Comparison of ENCODE assay signal across 2 cellular contexts in the genomic region with DNA sequence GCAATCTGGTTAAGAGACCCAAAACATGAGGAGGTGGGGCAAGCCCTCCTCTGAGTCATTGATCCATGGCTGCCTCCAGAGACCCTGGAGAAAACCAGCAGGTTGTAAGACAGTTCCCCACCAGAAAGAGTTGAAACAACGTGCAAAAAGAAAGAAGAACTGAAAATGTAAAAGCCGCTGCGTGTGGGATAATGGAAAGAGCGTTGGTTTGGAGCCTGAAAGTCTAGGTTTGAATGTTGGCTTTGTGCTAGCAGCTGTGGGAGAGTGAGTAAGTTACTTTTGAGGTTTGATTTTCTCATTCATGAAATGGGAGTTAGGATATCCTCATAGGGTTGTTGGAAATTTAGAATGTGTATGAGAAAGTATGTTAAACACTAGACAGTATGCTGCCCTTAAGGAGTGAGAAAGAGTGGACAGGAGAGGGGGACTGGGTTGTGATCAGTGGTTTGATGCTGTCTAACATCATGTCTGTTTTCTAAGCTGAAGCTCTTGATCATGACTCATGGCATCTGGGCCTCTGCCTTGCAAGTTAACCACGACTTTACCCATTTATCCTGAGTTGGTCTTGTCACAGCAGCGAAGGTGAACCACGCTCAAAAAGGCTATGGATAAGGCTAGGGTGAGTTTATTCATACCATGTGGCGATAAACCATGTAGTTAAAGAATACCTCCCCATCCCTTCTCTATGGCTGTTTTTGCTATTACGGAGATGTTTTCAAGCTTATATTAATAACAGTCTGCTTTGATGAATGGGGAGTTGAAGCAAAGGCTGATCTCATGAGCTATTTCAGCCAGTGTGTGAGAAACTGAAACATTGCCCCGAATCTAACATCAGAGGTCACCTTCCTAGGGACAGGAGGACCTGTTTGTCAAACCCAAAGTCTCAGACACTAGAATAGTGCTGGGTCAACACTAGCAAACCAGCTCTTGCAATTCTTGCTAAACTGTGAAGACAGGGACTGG.
TF ChIP-seq lines count a peak whose summit lies in the region.

No MANE protein-coding gene starts in this region.

TF ChIP-seq in GM23338, 12 proteins besides CTCF, POLR2A, EP300 and RAD21:
- TF ChIP-seq EZH2phosphoT487 (IDR thresholded peaks at IDR 0.05; ENCODE audit: unreplicated experiment) = no peak
- TF ChIP-seq STAT1 (IDR thresholded peaks at IDR 0.05; ENCODE audit: unreplicated experiment) = no peak
- TF ChIP-seq CREB1 (CRISPR knock-in tag; IDR thresholded peaks at IDR 0.05; ENCODE audit: low read depth) = no peak
- no peak for TF ChIP-seq ZNF462 (CRISPR knock-in tag; IDR thresholded peaks at IDR 0.05)
- no peak for TF ChIP-seq ZNF114 (CRISPR knock-in tag; IDR thresholded peaks at IDR 0.05)
- TF ChIP-seq NANOG (IDR thresholded peaks at IDR 0.05; ENCODE audit: borderline replicate concordance) = no peak
- no peak for TF ChIP-seq JUNB (IDR thresholded peaks at IDR 0.05; ENCODE audit: unreplicated experiment)

TF ChIP-seq in HepG2, 621 proteins besides CTCF, POLR2A, EP300 and RAD21:
- TF ChIP-seq, protein P1, sequence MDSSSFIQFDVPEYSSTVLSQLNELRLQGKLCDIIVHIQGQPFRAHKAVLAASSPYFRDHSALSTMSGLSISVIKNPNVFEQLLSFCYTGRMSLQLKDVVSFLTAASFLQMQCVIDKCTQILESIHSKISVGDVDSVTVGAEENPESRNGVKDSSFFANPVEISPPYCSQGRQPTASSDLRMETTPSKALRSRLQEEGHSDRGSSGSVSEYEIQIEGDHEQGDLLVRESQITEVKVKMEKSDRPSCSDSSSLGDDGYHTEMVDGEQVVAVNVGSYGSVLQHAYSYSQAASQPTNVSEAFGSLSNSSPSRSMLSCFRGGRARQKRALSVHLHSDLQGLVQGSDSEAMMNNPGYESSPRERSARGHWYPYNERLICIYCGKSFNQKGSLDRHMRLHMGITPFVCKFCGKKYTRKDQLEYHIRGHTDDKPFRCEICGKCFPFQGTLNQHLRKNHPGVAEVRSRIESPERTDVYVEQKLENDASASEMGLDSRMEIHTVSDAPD (CRISPR knock-in tag; IDR thresholded peaks at IDR 0.05) = no peak
- no peak for TF ChIP-seq MTA3 (CRISPR knock-in tag; IDR thresholded peaks at IDR 0.05)
- no peak for TF ChIP-seq ZNF549 (CRISPR knock-in tag; IDR thresholded peaks at IDR 0.05)
- TF ChIP-seq ZFP82 (CRISPR knock-in tag; IDR thresholded peaks at IDR 0.05; ENCODE audit: borderline replicate concordance) = no peak
